Comparison of ENCODE assay signal across 8 cellular contexts in the genomic region with DNA sequence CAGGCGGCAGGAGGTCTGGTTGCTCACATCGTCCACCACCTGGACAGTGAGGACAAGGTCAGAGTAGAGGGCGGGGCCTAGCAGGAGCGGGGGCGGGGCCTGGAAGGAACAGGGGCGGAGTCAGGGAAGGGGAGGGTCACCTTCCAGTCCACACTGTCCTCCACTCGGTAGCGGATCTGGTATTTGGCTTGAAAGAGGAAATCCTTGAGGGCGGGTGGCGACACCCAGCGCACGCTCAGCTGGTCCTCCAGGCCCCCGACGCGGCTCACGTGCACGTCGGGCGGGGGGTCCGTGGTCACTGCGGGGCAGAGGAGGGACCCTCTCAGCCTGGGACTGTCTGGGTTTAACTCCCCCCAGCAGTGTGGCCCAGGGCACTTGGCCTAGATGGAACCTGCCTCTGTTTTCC. TPM values are rescaled to one million over a fixed set of nuclear protein-coding genes. Genes with fewer than 3 reads are reported as not detected.
DNase-seq lines count a peak whose midpoint lies in the region; ATAC-seq, FAIRE-seq and TF ChIP-seq lines count a peak whose summit lies in the region.
"Had no signal": no experiment of that assay in that cellular context is flagged by ENCODE, and none has a peak within 500 bp of the region (broad histone marks: within the 10 kb centered on the region; RNA-seq: fewer than 3 reads in every experiment).

No MANE protein-coding gene starts in this region.

- H3K9me3 ChIP-seq in smooth muscle cell (replicated peaks; ENCODE audit: low read depth): no peaks in the 10 kb centered on the region

- no peaks in the 10 kb centered on the region for H3K36me3 ChIP-seq in smooth muscle cell (ENCODE audit: low read depth)

- H2AFZ ChIP-seq in smooth muscle cell (ENCODE audit: low read depth): no peak overlapping the region

- H3F3A ChIP-seq in smooth muscle cell (ENCODE audit: low read depth): peaks cover 8% of the 10 kb centered on the region

- H3K4me3 ChIP-seq in GM12865 (ENCODE audit: low read depth, low read length) (no peak overlapping the region), coronary artery (peak overlapping the region; percentile 16), smooth muscle cell (no peak overlapping the region)

- no peak overlapping the region for H3K9ac ChIP-seq in smooth muscle cell (ENCODE audit: low read depth)

- no peak for FAIRE-seq in RCC 7860 (lab: Jason Lieb, UNC)

- H3K27ac ChIP-seq in coronary artery (no peak overlapping the region), smooth muscle cell (ENCODE audit: low read depth) (no peak overlapping the region)

- no peak for ATAC-seq in HG03045 (IDR thresholded peaks at IDR 0.05; ENCODE audit: unreplicated experiment)

- no peak overlapping the region for H3K4me2 ChIP-seq in smooth muscle cell

- peaks cover 64% of the 10 kb centered on the region for H4K20me1 ChIP-seq in smooth muscle cell (ENCODE audit: low read depth)

- DNase-seq in GM12865 (ENCODE audit: low read depth) (peak; percentile 18), NCI-H774 (lab: John Stamatoyannopoulos, UW) (peak; percentile 57), coronary artery (ENCODE audit: low spot score) (no peak), posterior vena cava (ENCODE audit: low spot score) (peak; percentile 90), RCC 7860 (ENCODE audit: low spot score) (no peak), smooth muscle cell (lab: John Stamatoyannopoulos, UW; ENCODE audit: unreplicated experiment) (no peak)
- DNase-seq: NCI-H1048 had no signal

- H3K27me3 ChIP-seq in smooth muscle cell (ENCODE audit: low read depth): no peaks in the 10 kb centered on the region

- H3K79me2 ChIP-seq in smooth muscle cell (ENCODE audit: low read depth): peaks cover 2% of the 10 kb centered on the region

- intact Hi-C loops in posterior vena cava (cut with DNase I): loop anchor here in 1 of 2 donors (10.0 kb wide), 1 partner anchor 248 kb away; no protein-coding TSS in a partner anchor

- WGBS in smooth muscle cell (ENCODE audit: low lambda C conversion rate): 55% methylated on average over 13 of the region's 21 CpGs

- H3K4me1 ChIP-seq in smooth muscle cell (ENCODE audit: low read depth): peaks cover 10% of the 10 kb centered on the region

- no peak for TF ChIP-seq CTCF in GM12865 (IDR thresholded peaks at IDR 0.05; ENCODE audit: insufficient read depth, low read depth, low read length, missing control alignments)
- no peak for TF ChIP-seq CTCF in coronary artery (IDR thresholded peaks at IDR 0.05)
- no peak for TF ChIP-seq CTCF in smooth muscle cell (IDR thresholded peaks at IDR 0.05; ENCODE audit: borderline replicate concordance, insufficient read depth, poor library complexity, severe bottlenecking)

RNA-seq across cellular contexts. Expression of gene REX1BD, which starts 8.2 kb away (rescaled TPM):
- total RNA-seq in posterior vena cava: 10 to 100 TPM; 38.0 to 48.1 TPM
- total RNA-seq in smooth muscle cell: 69.6 and 81.5 TPM in 2 replicates
- polyA plus RNA-seq in smooth muscle cell: 117 and 141 TPM in 2 replicates

RNA-seq across cellular contexts. Expression of gene CRLF1, which starts 9.8 kb away (rescaled TPM):
- total RNA-seq in posterior vena cava: 100 to 1,000 TPM; 154 to 436 TPM
- 196 and 221 TPM in 2 replicates for total RNA-seq in smooth muscle cell
- polyA plus RNA-seq in smooth muscle cell: 715 and 1,048 TPM in 2 replicates

RNA-seq across cellular contexts. Expression of gene TMEM59L, which starts 15.9 kb away (rescaled TPM):
- 10 to 100 TPM in 1 of 2 donors, 1 to 10 TPM in 1; 2.8 to 14.5 TPM for total RNA-seq in posterior vena cava
- total RNA-seq in smooth muscle cell: 4.4 and 5.0 TPM in 2 replicates
- polyA plus RNA-seq in smooth muscle cell: 31.7 and 42.0 TPM in 2 replicates

RNA-seq across cellular contexts. Expression of gene UBA52, which starts 25.1 kb away (rescaled TPM):
- total RNA-seq in posterior vena cava: 100 to 1,000 TPM; 725 to 767 TPM
- 991 and 1,086 TPM in 2 replicates for total RNA-seq in smooth muscle cell
- polyA plus RNA-seq in smooth muscle cell: 752 and 759 TPM in 2 replicates

RNA-seq across cellular contexts. Expression of gene KXD1, which starts 39.1 kb away (rescaled TPM):
- total RNA-seq in posterior vena cava (10 to 100 TPM; 63.9 to 75.2 TPM), smooth muscle cell (75.4 and 104 TPM in 2 replicates)
- polyA plus RNA-seq in smooth muscle cell: 134 and 141 TPM in 2 replicates

Comparison
In these comparisons a context has a peak if more than half of its experiments do, and no peak if none do; other contexts are left out.
1. DNase-seq: peak in GM12865 (single experiment), NCI-H774 (single experiment) and posterior vena cava (single experiment); none in coronary artery (single experiment), RCC 7860 (single experiment) and smooth muscle cell (single experiment).